Comparison of ENCODE assay signal across 8 cellular contexts in genomic region chr20:3795511-3796468, GRCh38. TPM values are rescaled to one million over a fixed set of nuclear protein-coding genes. Genes with fewer than 3 reads are reported as not detected.
DNase-seq lines count a peak whose midpoint lies in the region; ATAC-seq, FAIRE-seq and TF ChIP-seq lines count a peak whose summit lies in the region.

TSS of gene CDC25B (plus strand) at chr20:3796310. CDS start at chr20:3796532, 222 bp downstream.

- peak; percentile 75 to 77 for TF ChIP-seq POLR2A in HepG2 (IDR thresholded peaks at IDR 0.05; ENCODE audit: insufficient read depth in 1 of 2, low read depth in 2 of 2, low read length in 2 of 2)

- H3K9me3 ChIP-seq in HepG2 (ENCODE audit: low read length) = no peaks in the 10 kb centered on the region

- TF ChIP-seq RAD21 in HepG2 (CRISPR knock-in tag; IDR thresholded peaks at IDR 0.05) = peak; percentile 63

- ATAC-seq in GM19395 (IDR thresholded peaks at IDR 0.05; ENCODE audit: unreplicated experiment) (peak; percentile 73), HG03571 (IDR thresholded peaks at IDR 0.05; ENCODE audit: unreplicated experiment) (peak; percentile 57), HepG2 (peak; percentile 89)

- H4K20me1 ChIP-seq in HepG2 (ENCODE audit: insufficient read depth, low read length) = no peaks in the 10 kb centered on the region

- H3K36me3 Mint-ChIP-seq in dendritic cell treated with granulocyte-macrophage colony-stimulating factor and Interleukin-4, amounts not matched to agents 40 ng/mL and 50 ng/mL, for 4 days (ENCODE audit: low read depth) = peaks cover 49% of the 10 kb centered on the region

- H3K9ac ChIP-seq in HepG2 (ENCODE audit: insufficient read depth, low read depth, low read length) = peak within 1 kb of the TSS; percentile 77

- peak; percentile 93 for DNase-seq in NCI-H748 treated with DMSO at 0.1 percent for 48 hours (lab: John Stamatoyannopoulos, UW)
- DNase-seq in activated CD4-positive, alpha-beta T cell treated with anti-CD3 and anti-CD28 coated beads, Interleukin-2, amount 50 U/mL, for 1 hour = peak; percentile 89
- DNase-seq in HepG2 (ENCODE audit: low spot score) = peak; percentile 91
- peak; percentile 90 for DNase-seq in stimulated activated CD4-positive, alpha-beta T cell treated with anti-CD3 and anti-CD28 coated beads, Interleukin-4, amount 100 ng/mL, for 24 hours

- peak within 1 kb of the TSS; percentile 83 for H3K27ac ChIP-seq in C4-2B
- H3K27ac ChIP-seq in HepG2 (ENCODE audit: extremely low read length, insufficient read depth, low read length) = peak within 1 kb of the TSS; percentile 66

- FAIRE-seq in HepG2 (lab: Jason Lieb, UNC) = peak; percentile 49

- TSS peak; percentile 89 for BruUV-seq in HepG2 (replicated peaks; lab: Mats Ljungman, UMichigan)

- intact Hi-C loops in dendritic cell treated with granulocyte-macrophage colony-stimulating factor and Interleukin-4, amounts not matched to agents 40 ng/mL and 50 ng/mL, for 4 days (cut with micrococcal nuclease) = loop anchor here (2.0 kb wide), 2 partner anchors 15 to 25 kb away; partner anchors contain the start of gene AP5S1
- intact Hi-C loops in HepG2 (cut with micrococcal nuclease; ENCODE audit: unreplicated experiment) = no loop called here

- H3K4me3 Mint-ChIP-seq in dendritic cell treated with granulocyte-macrophage colony-stimulating factor and Interleukin-4, amounts not matched to agents 40 ng/mL and 50 ng/mL, for 4 days = peak within 1 kb of the TSS; percentile 81

- H3K4me1 Mint-ChIP-seq in dendritic cell treated with granulocyte-macrophage colony-stimulating factor and Interleukin-4, amounts not matched to agents 40 ng/mL and 50 ng/mL, for 4 days (ENCODE audit: low read depth) = peaks cover 46% of the 10 kb centered on the region

- WGBS in HepG2 (ENCODE audit: low lambda C conversion rate) = 43% methylated on average over 59 of the region's 69 CpGs

- peak within 1 kb of the TSS; percentile 76 to 88 (median 85) for H3K4me3 ChIP-seq in HepG2 (replicated peaks in 1 of 3; ENCODE audit: insufficient read depth in 1 of 3, low read depth in 2 of 3, low read length in 3 of 3)

- H3K27me3 Mint-ChIP-seq in dendritic cell treated with granulocyte-macrophage colony-stimulating factor and Interleukin-4, amounts not matched to agents 40 ng/mL and 50 ng/mL, for 4 days = no peaks in the 10 kb centered on the region

- peaks cover 6 to 12% of the 10 kb centered on the region in 2 experiments; a peak in 4 of 5 replicates for H3K36me3 ChIP-seq in HepG2 (replicated peaks in 1 of 2; ENCODE audit: control insufficient read depth in 1 of 2, insufficient read depth in 2 of 2, low read length in 2 of 2)

- H3K4me1 ChIP-seq in HepG2 (ENCODE audit: insufficient read depth, low read length) = peaks cover 45% of the 10 kb centered on the region

- POLR2A ChIA-PET in HepG2 (lab: Yijun Ruan, JAX) = interaction anchor here (0.7 to 3.1 kb wide), 7 partner anchors 9 to 905 kb away, joined by 3 to 31 read pairs (median 5); partner anchors contain the start of genes ADISSP, AP5S1, CENPB and SPEF1

- H3K79me2 ChIP-seq in HepG2 (ENCODE audit: insufficient read depth, low read length) = peaks cover 20% of the 10 kb centered on the region

- no peak; the same call in 1 of the 2 replicates for TF ChIP-seq CTCF in C4-2B (conservative IDR thresholded peaks at IDR 0.05)
- peak; percentile 57 for TF ChIP-seq CTCF in HepG2 (CRISPR knock-in tag; IDR thresholded peaks at IDR 0.05)

- H3K9me3 Mint-ChIP-seq in dendritic cell treated with granulocyte-macrophage colony-stimulating factor and Interleukin-4, amounts not matched to agents 40 ng/mL and 50 ng/mL, for 4 days = no peaks in the 10 kb centered on the region

- in situ Hi-C loops in HepG2 (cut with HindIII; ENCODE audit: extremely low pct_ligation_motif_present, low pct_unique_long_range_greater_than_20kb) = no loop called here

- no peaks in the 10 kb centered on the region; a peak in 1 of 5 replicates for H3K27me3 ChIP-seq in HepG2 (ENCODE audit: control insufficient read depth in 1 of 2, insufficient read depth in 2 of 2, low read length in 2 of 2)

- H3K27ac Mint-ChIP-seq in dendritic cell treated with granulocyte-macrophage colony-stimulating factor and Interleukin-4, amounts not matched to agents 40 ng/mL and 50 ng/mL, for 4 days = peak within 1 kb of the TSS; percentile 93

- peak within 1 kb of the TSS; percentile 97 for H3K4me2 ChIP-seq in HepG2 (ENCODE audit: low read depth, low read length)

- CTCF ChIA-PET in HepG2 (lab: Yijun Ruan, JAX; ENCODE audit: low intra/inter-chr PET ratio, low total read pairs) = interaction anchor here (1.4 kb wide), 2 partner anchors 9 to 22 kb away, joined by 3 read pairs; no protein-coding TSS in a partner anchor

- TF ChIP-seq EP300 in HepG2 (IDR thresholded peaks at IDR 0.05; ENCODE audit: low read depth in 2 of 2, low read length in 2 of 2) (peak in 1 of 2 experiments; percentile 31; a peak in 1 of 4 replicates), HepG2 (CRISPR knock-in tag; IDR thresholded peaks at IDR 0.05; ENCODE audit: borderline replicate concordance) (no peak)

- H2AFZ ChIP-seq in HepG2 (ENCODE audit: low read length) = peak within 1 kb of the TSS; percentile 85

TF ChIP-seq in HepG2, 621 proteins besides CTCF, POLR2A, EP300 and RAD21 (continues in another document):
- peak; percentile 31; the same call in 1 of the 2 replicates for TF ChIP-seq TGIF2 (CRISPR knock-in tag; IDR thresholded peaks at IDR 0.05)
- no peak for TF ChIP-seq GPBP1L1 (CRISPR knock-in tag; IDR thresholded peaks at IDR 0.05)
- TF ChIP-seq, protein P1, sequence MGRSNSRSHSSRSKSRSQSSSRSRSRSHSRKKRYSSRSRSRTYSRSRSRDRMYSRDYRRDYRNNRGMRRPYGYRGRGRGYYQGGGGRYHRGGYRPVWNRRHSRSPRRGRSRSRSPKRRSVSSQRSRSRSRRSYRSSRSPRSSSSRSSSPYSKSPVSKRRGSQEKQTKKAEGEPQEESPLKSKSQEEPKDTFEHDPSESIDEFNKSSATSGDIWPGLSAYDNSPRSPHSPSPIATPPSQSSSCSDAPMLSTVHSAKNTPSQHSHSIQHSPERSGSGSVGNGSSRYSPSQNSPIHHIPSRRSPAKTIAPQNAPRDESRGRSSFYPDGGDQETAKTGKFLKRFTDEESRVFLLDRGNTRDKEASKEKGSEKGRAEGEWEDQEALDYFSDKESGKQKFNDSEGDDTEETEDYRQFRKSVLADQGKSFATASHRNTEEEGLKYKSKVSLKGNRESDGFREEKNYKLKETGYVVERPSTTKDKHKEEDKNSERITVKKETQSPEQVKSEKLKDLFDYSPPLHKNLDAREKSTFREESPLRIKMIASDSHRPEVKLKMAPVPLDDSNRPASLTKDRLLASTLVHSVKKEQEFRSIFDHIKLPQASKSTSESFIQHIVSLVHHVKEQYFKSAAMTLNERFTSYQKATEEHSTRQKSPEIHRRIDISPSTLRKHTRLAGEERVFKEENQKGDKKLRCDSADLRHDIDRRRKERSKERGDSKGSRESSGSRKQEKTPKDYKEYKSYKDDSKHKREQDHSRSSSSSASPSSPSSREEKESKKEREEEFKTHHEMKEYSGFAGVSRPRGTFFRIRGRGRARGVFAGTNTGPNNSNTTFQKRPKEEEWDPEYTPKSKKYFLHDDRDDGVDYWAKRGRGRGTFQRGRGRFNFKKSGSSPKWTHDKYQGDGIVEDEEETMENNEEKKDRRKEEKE (IDR thresholded peaks at IDR 0.05) = no peak
- no peak for TF ChIP-seq PBX2 (CRISPR knock-in tag; IDR thresholded peaks at IDR 0.05)
- TF ChIP-seq ZNF552 (CRISPR knock-in tag; IDR thresholded peaks at IDR 0.05; ENCODE audit: borderline replicate concordance) = no peak
- no peak for TF ChIP-seq TEAD2 (CRISPR knock-in tag; IDR thresholded peaks at IDR 0.05)

RNA-seq across cellular contexts. Expression of gene CDC25B, which starts in this region (rescaled TPM):
- 14.5 and 19.3 TPM in 2 replicates for total RNA-seq in HepG2 (2016; rRNA removed; fragmentation: Illumina TruSeq; extraction: Trizol)
- 5.8 and 5.9 TPM in 2 replicates for total RNA-seq in HepG2 (2016; cell fraction: cytosol; rRNA removed; fragmentation: Illumina TruSeq; extraction: Trizol; ENCODE audit: low read depth)
- total RNA-seq in HepG2 (2016; cell fraction: insoluble cytoplasmic fraction; rRNA removed; fragmentation: Illumina TruSeq; extraction: Trizol) = 15.3 and 18.9 TPM in 2 replicates
- 18.7 and 19.9 TPM in 2 replicates for total RNA-seq in HepG2 (2016; cell fraction: membrane; rRNA removed; fragmentation: Illumina TruSeq; extraction: Trizol)
- 13.9 and 16.9 TPM in 2 replicates for total RNA-seq in HepG2 (2016; cell fraction: nucleus; rRNA removed; fragmentation: Illumina TruSeq; extraction: Trizol)
- polyA plus RNA-seq in HepG2 (2011; rRNA removed) = 14.3 and 19.4 TPM in 2 replicates
- polyA plus RNA-seq in HepG2 (2011; cell fraction: cytosol; rRNA removed) = 11.6 and 15.6 TPM in 2 replicates
- polyA plus RNA-seq in HepG2 (2011; cell fraction: nucleus; rRNA removed) = 49.0 and 73.9 TPM in 2 replicates
- 26.0 and 33.6 TPM in 2 replicates for polyA plus RNA-seq in HepG2 (2012)
- 10.4 and 11.1 TPM in 2 replicates for polyA plus RNA-seq in HepG2 (2016; cell fraction: cytosol; fragmentation: Illumina TruSeq; extraction: Trizol; ENCODE audit: low read depth)
- 30.9 and 41.0 TPM in 2 replicates for polyA plus RNA-seq in HepG2 (2016; cell fraction: insoluble cytoplasmic fraction; fragmentation: Illumina TruSeq; extraction: Trizol; ENCODE audit: low read depth)
- polyA plus RNA-seq in HepG2 (2016; cell fraction: membrane; fragmentation: Illumina TruSeq; extraction: Trizol; ENCODE audit: low read depth) = 21.7 and 25.1 TPM in 2 replicates
- polyA plus RNA-seq in HepG2 (2016; cell fraction: nucleus; fragmentation: Illumina TruSeq; extraction: Trizol; ENCODE audit: insufficient read depth, low read depth) = 40.4 and 46.6 TPM in 2 replicates
- 22.5 and 47.0 TPM in 2 replicates for polyA minus RNA-seq in HepG2 (2011; rRNA and poly(A)+ RNA removed; ENCODE audit: low replicate concordance)
- polyA minus RNA-seq in HepG2 (2011; cell fraction: cytosol; rRNA and poly(A)+ RNA removed) = 15.7 and 18.9 TPM in 2 replicates
- 11.1 and 13.0 TPM in 2 replicates for polyA minus RNA-seq in HepG2 (2011; cell fraction: nucleus; rRNA and poly(A)+ RNA removed)

Comparison
In these comparisons a context has a peak if more than half of its experiments do, and no peak if none do; other contexts are left out.
1. Peak in every context shown above with its lines: DNase-seq, ATAC-seq, H3K4me3 ChIP-seq and H3K27ac ChIP-seq.